Comparison of ENCODE assay signal across 8 cellular contexts in the genomic region with DNA sequence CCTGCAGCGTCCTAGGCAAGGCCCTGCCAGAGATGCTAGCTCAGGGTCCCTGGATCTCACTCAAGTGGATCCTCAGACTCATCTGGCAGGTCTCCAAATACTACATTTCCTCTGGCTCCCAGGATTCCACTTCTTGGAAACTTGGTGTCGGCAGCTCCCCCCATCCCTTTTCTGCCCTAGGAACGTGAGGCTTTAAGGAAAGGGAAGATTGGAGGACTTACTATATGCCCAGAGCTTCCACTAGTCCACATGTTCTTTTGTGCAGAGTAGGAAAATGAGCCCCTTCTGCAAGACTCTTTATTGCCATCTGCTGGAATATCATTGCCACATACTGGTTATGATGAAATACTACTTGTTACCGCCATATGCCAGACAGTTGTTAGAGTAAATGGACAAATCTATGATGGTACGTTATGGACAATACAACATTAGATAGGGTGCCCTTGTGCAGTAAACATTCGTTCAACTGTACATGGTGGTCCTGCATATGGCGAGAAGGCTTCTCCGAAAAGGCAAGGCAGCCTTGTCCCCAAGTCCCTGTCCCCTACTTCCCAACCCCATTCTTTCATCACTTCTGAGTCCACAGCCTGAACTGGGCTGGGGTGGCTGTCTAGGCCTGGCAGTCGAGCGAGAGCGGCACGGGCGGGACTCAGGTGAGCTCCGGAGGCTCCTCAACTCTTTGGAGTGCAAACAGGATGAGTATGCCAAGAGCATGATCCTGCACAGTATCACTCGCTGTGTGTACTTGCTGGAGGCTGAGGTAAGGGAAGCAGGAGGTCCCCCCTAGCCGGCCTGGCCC. TPM values are rescaled to one million over a fixed set of nuclear protein-coding genes. Genes with fewer than 3 reads are reported as not detected.
DNase-seq lines count a peak whose midpoint lies in the region; ATAC-seq and TF ChIP-seq lines count a peak whose summit lies in the region.

No MANE protein-coding gene starts in this region.

- no peak overlapping the region for H3K4me2 ChIP-seq in SK-N-SH

- TF ChIP-seq RAD21 in SK-N-SH (IDR thresholded peaks at IDR 0.05; ENCODE audit: low read length): peak; percentile 93

- no peaks in the 10 kb centered on the region for H3K9me3 ChIP-seq in SK-N-SH

- 58% methylated on average over 12 of the region's 16 CpGs for WGBS in SK-N-SH (ENCODE audit: low lambda C conversion rate)

- TF ChIP-seq CTCF in AG04449 (IDR thresholded peaks at IDR 0.05; ENCODE audit: insufficient read depth, low read length, missing control alignments) (peak; percentile 64), GM12873 (IDR thresholded peaks at IDR 0.05; ENCODE audit: insufficient read depth, low read depth, low read length, missing control alignments) (peak; percentile 79), SK-N-SH (IDR thresholded peaks at IDR 0.05) (peak; percentile 82)

- H3K4me3 ChIP-seq in AG04449 (ENCODE audit: low read depth, low read length) (no peak overlapping the region), SK-N-SH (ENCODE audit: low read depth in 2 of 2, low read length in 1 of 2) (no peak overlapping the region)

- H2AFZ ChIP-seq in SK-N-SH (ENCODE audit: low read depth): no peak overlapping the region

- H3K4me1 ChIP-seq in SK-N-SH (ENCODE audit: control insufficient read depth in 1 of 2, insufficient read depth in 2 of 2, low read depth in 1 of 2, low read length in 1 of 2): peaks cover 2 to 11% of the 10 kb centered on the region in 2 experiments; a peak in 1 of 4 replicates

- H3K27ac ChIP-seq in SK-N-SH (ENCODE audit: low read depth in 2 of 2, low read length in 1 of 2): peak overlapping the region in 1 of 2 experiments; percentile 14; a peak in 1 of 4 replicates

- POLR2A ChIA-PET in AG04449 (lab: Yijun Ruan, JAX) (no interaction called here), SK-N-SH (lab: Yijun Ruan, JAX) (interaction anchor here (1.2 kb wide), 1 partner anchor 205 kb away, joined by 4 read pairs; no protein-coding TSS in a partner anchor)

- no peaks in the 10 kb centered on the region for H3K27me3 ChIP-seq in SK-N-SH (ENCODE audit: insufficient read depth)

- DNase-seq in AG04449 (ENCODE audit: low read depth, low spot score) (peak; percentile 58), NCI-H1436 treated with DMSO at 0.1 percent for 48 hours (lab: John Stamatoyannopoulos, UW) (peak; percentile 59), SK-N-SH (peak; percentile 79), dermis microvascular lymphatic vessel endothelial cell (ENCODE audit: low read depth in 2 of 2) (peak; percentile 82 to 83), midbrain (lab: John Stamatoyannopoulos, UW) (peak; percentile 83)

- H4K20me1 ChIP-seq in SK-N-SH (ENCODE audit: insufficient read depth): no peaks in the 10 kb centered on the region

- H3K9ac ChIP-seq in SK-N-SH: no peak overlapping the region

- H3K79me2 ChIP-seq in SK-N-SH (ENCODE audit: insufficient read depth): no peaks in the 10 kb centered on the region

- no peak for TF ChIP-seq EP300 in SK-N-SH (IDR thresholded peaks at IDR 0.05; ENCODE audit: borderline replicate concordance in 1 of 2, low read depth in 1 of 2, low read length in 1 of 2)

- no peaks in the 10 kb centered on the region for H3K9me2 ChIP-seq in SK-N-SH

- no peaks in the 10 kb centered on the region for H3K36me3 ChIP-seq in SK-N-SH (replicated peaks in 1 of 2; ENCODE audit: control insufficient read depth in 1 of 2, insufficient read depth in 2 of 2, low read length in 1 of 2)

- no peak for ATAC-seq in GM18867 (IDR thresholded peaks at IDR 0.05; ENCODE audit: unreplicated experiment)
- no peak for ATAC-seq in GM18520 (IDR thresholded peaks at IDR 0.05; ENCODE audit: unreplicated experiment)

- H3F3A ChIP-seq in SK-N-SH (replicated peaks; ENCODE audit: insufficient read depth): no peaks in the 10 kb centered on the region

- CTCF ChIA-PET in AG04449 (lab: Yijun Ruan, JAX): interaction anchor here (0.6 to 6.1 kb wide), 51 partner anchors 11 to 444 kb away, joined by 3 to 524 read pairs (median 4); no protein-coding TSS in a partner anchor
- CTCF ChIA-PET in SK-N-SH (lab: Yijun Ruan, JAX): interaction anchor here (0.6 to 11.0 kb wide), 63 partner anchors 9 to 617 kb away, joined by 3 to 271 read pairs (median 5); partner anchors contain the start of genes FANCE, FKBP5, MAPK14 and PPARD

TF ChIP-seq in SK-N-SH, 30 proteins besides CTCF, POLR2A, EP300 and RAD21:
- TF ChIP-seq POLR2AphosphoS5 (IDR thresholded peaks at IDR 0.05; ENCODE audit: low read depth, low read length): no peak
- TF ChIP-seq CHD2 (IDR thresholded peaks at IDR 0.05; ENCODE audit: low read length, partially characterized antibody): no peak
- TF ChIP-seq, protein P1, sequence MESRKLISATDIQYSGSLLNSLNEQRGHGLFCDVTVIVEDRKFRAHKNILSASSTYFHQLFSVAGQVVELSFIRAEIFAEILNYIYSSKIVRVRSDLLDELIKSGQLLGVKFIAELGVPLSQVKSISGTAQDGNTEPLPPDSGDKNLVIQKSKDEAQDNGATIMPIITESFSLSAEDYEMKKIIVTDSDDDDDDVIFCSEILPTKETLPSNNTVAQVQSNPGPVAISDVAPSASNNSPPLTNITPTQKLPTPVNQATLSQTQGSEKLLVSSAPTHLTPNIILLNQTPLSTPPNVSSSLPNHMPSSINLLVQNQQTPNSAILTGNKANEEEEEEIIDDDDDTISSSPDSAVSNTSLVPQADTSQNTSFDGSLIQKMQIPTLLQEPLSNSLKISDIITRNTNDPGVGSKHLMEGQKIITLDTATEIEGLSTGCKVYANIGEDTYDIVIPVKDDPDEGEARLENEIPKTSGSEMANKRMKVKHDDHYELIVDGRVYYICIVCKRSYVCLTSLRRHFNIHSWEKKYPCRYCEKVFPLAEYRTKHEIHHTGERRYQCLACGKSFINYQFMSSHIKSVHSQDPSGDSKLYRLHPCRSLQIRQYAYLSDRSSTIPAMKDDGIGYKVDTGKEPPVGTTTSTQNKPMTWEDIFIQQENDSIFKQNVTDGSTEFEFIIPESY (IDR thresholded peaks at IDR 0.05; ENCODE audit: borderline replicate concordance, low read depth): no peak
- no peak for TF ChIP-seq MEF2A (IDR thresholded peaks at IDR 0.05; ENCODE audit: borderline replicate concordance, low read depth)
- no peak for TF ChIP-seq NRF1 (IDR thresholded peaks at IDR 0.05; ENCODE audit: low read depth, low read length)
- TF ChIP-seq RXRA (IDR thresholded peaks at IDR 0.05; ENCODE audit: borderline replicate concordance, low read depth): no peak
- peak; percentile 67; the same call in 1 of the 2 replicates for TF ChIP-seq MXI1 (IDR thresholded peaks at IDR 0.05; ENCODE audit: low read depth, low read length)
- TF ChIP-seq EZH2phosphoT487 (IDR thresholded peaks at IDR 0.05; ENCODE audit: borderline replicate concordance, low read depth): no peak
- no peak for TF ChIP-seq PBX3 (IDR thresholded peaks at IDR 0.05)
- TF ChIP-seq ELF1 (IDR thresholded peaks at IDR 0.05): no peak
- no peak for TF ChIP-seq YY1 (IDR thresholded peaks at IDR 0.05; ENCODE audit: low read depth)
- TF ChIP-seq JUND (IDR thresholded peaks at IDR 0.05): no peak
- TF ChIP-seq SMC3 (IDR thresholded peaks at IDR 0.05; ENCODE audit: low read depth, low read length): peak; percentile 94

RNA-seq across cellular contexts. Expression of gene ARMC12, which starts 0.8 kb away (rescaled TPM):
- polyA plus RNA-seq in SK-N-SH (2012; rRNA removed): 1.6 and 2.0 TPM in 2 replicates
- 0.58 and 0.72 TPM in 2 replicates for polyA plus RNA-seq in SK-N-SH (2012; cell fraction: cytosol; rRNA removed)
- polyA plus RNA-seq in SK-N-SH (2012; cell fraction: nucleus; rRNA removed): 18.1 and 19.9 TPM in 2 replicates
- 0.25 and 0.39 TPM in 2 replicates for total RNA-seq in dermis microvascular lymphatic vessel endothelial cell

RNA-seq across cellular contexts. Expression of gene CLPSL2, which starts 38.8 kb away (rescaled TPM):
- polyA plus RNA-seq in SK-N-SH (2012; rRNA removed): not detected in 2 replicates
- polyA plus RNA-seq in SK-N-SH (2012; cell fraction: cytosol; rRNA removed): not detected in 2 replicates
- not detected in 2 replicates for polyA plus RNA-seq in SK-N-SH (2012; cell fraction: nucleus; rRNA removed)
- not detected in 2 replicates for total RNA-seq in dermis microvascular lymphatic vessel endothelial cell

RNA-seq across cellular contexts. Expression of gene CLPSL1, which starts 43.2 kb away (rescaled TPM):
- polyA plus RNA-seq in SK-N-SH (2012; rRNA removed): not detected in 2 replicates
- polyA plus RNA-seq in SK-N-SH (2012; cell fraction: cytosol; rRNA removed): not detected in 2 replicates
- polyA plus RNA-seq in SK-N-SH (2012; cell fraction: nucleus; rRNA removed): not detected in 2 replicates
- not detected in 2 replicates for total RNA-seq in dermis microvascular lymphatic vessel endothelial cell

RNA-seq across cellular contexts. Expression of gene FKBP5, which starts 48.9 kb away (rescaled TPM):
- 4.2 and 5.1 TPM in 2 replicates for polyA plus RNA-seq in SK-N-SH (2012; rRNA removed)
- polyA plus RNA-seq in SK-N-SH (2012; cell fraction: cytosol; rRNA removed): 6.7 and 7.4 TPM in 2 replicates
- polyA plus RNA-seq in SK-N-SH (2012; cell fraction: nucleus; rRNA removed): 2.2 and 3.5 TPM in 2 replicates
- total RNA-seq in dermis microvascular lymphatic vessel endothelial cell: 37.9 and 40.3 TPM in 2 replicates

RNA-seq across cellular contexts. Expression of gene CLPS, which starts 59.5 kb away (rescaled TPM):
- not detected in 2 replicates for polyA plus RNA-seq in SK-N-SH (2012; rRNA removed)
- polyA plus RNA-seq in SK-N-SH (2012; cell fraction: cytosol; rRNA removed): not detected in 2 replicates
- not detected in 2 replicates for polyA plus RNA-seq in SK-N-SH (2012; cell fraction: nucleus; rRNA removed)
- total RNA-seq in dermis microvascular lymphatic vessel endothelial cell: not detected in 2 replicates
